In genomic region chr4:157204634-157205244, GRCh38 we compare ENCODE assay signal across 8 cellular contexts. TPM values are rescaled to one million over a fixed set of nuclear protein-coding genes. Genes with fewer than 3 reads are reported as not detected.
DNase-seq lines count a peak whose midpoint lies in the region; ATAC-seq and TF ChIP-seq lines count a peak whose summit lies in the region.

No MANE protein-coding gene starts in this region.

- peak; percentile 69 for ATAC-seq in GM18508 (IDR thresholded peaks at IDR 0.05; ENCODE audit: insufficient read depth, unreplicated experiment)
- no peak for ATAC-seq in GM21367 (IDR thresholded peaks at IDR 0.05; ENCODE audit: unreplicated experiment)
- no peak for ATAC-seq in HG02571 (IDR thresholded peaks at IDR 0.05; ENCODE audit: unreplicated experiment)

- no peaks in the 10 kb centered on the region for H3K27me3 ChIP-seq in AG04450 (ENCODE audit: control insufficient read depth, insufficient read depth, low read length)

- CTCF ChIA-PET in AG04450 (lab: Charles Lee), result interaction anchor here (0.7 to 1.2 kb wide), 6 partner anchors 9 to 729 kb away, joined by 3 to 6 read pairs (median 4); no protein-coding TSS in a partner anchor

- TF ChIP-seq CTCF in AG04450 (IDR thresholded peaks at IDR 0.05; ENCODE audit: low read depth, low read length) (peak; percentile 44), LNCAP (IDR thresholded peaks at IDR 0.05) (peak; percentile 67), fibroblast of pulmonary artery (IDR thresholded peaks at IDR 0.05; ENCODE audit: low read length, missing control alignments) (peak; percentile 44)

- no peak overlapping the region for H3K27ac ChIP-seq in AG04450 (ENCODE audit: low read depth, low read length)

- POLR2A ChIA-PET in AG04450 (lab: Yijun Ruan, JAX), result no interaction called here

- H3K9me3 ChIP-seq in AG04450 (ENCODE audit: control insufficient read depth, insufficient read depth, low read length), result peaks cover 2% of the 10 kb centered on the region; the same call in 1 of the 2 replicates

- DNase-seq in AG04450 (ENCODE audit: low read depth, low spot score), result no peak
- peak; percentile 21 for DNase-seq in fibroblast of pulmonary artery (ENCODE audit: low read depth)
- DNase-seq in SW480 (ENCODE audit: low spot score), result no peak
- DNase-seq in activated gamma-delta T cell (lab: John Stamatoyannopoulos, UW), result no peak

- no peak overlapping the region for H3K4me3 ChIP-seq in AG04450 (ENCODE audit: low read depth, low read length)
- no peak overlapping the region for H3K4me3 ChIP-seq in fibroblast of pulmonary artery (replicated peaks; ENCODE audit: low read depth, low read length)

RNA-seq across cellular contexts. Expression of gene GRIA2, which starts 15.8 kb away (rescaled TPM):
- polyA plus RNA-seq in AG04450 (2011; rRNA removed), result not detected in 2 replicates
- polyA minus RNA-seq in AG04450 (2011; rRNA and poly(A)+ RNA removed), result not detected in 2 replicates
